24 cellular contexts compared by ENCODE assay signal in the genomic region with DNA sequence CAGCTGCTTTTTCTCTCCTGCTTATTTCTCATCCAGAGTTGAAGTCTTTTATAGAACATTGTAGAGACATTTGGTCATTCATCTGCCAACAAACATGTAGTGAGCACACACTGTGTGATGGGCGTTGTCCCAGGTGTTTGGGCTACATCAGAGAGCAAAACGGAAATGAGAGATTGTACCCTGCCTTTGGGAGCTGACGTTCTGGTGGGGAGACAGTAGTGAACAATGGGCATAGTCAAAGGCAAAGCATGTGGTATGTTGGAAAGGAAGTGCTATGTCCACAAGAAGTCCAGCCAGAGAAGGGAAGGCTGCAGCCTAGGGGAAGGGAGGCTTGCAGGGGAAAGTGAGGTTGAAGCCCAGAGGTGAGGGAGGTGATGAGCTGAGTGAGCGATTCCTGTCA.
A peak's percentile ranks its signal among the peaks of the same experiment; 100 is the strongest.
DNase-seq lines count a peak whose midpoint lies in the region; ATAC-seq, FAIRE-seq and TF ChIP-seq lines count a peak whose summit lies in the region.
"Had no signal": no experiment of that assay in that cellular context is flagged by ENCODE, and none has a peak within 500 bp of the region (broad histone marks: within the 10 kb centered on the region; RNA-seq: fewer than 3 reads in every experiment).

No MANE protein-coding gene starts in this region.

- H3K36me3 ChIP-seq in H7 (replicated peaks; ENCODE audit: control insufficient read depth, insufficient read depth, low read length) (no peaks in the 10 kb centered on the region), HAP-1 (replicated peaks) (no peaks in the 10 kb centered on the region)
- H3K36me3 ChIP-seq: BLaER1 treated with 17β-estradiol and CSF1 and Interleukin-3, amounts not matched to agents 10 nM and 100 nM had no signal

- no peak for FAIRE-seq in D721Med (lab: Jason Lieb, UNC)
- FAIRE-seq: A204.1, GM19239, HTR-8/SVneo had no signal

- H3K9me3 ChIP-seq in HAP-1, result no peaks in the 10 kb centered on the region; the same call in 1 of the 2 replicates

- H3K4me3 Mint-ChIP-seq in stimulated activated effector memory CD8-positive, alpha-beta T cell treated with anti-CD3 and anti-CD28 coated beads, Interleukin-12 subunit alpha, Interleukin-12 subunit beta, amount 100 ng/mL, for 72 hours, result no peak overlapping the region
- H3K4me3 Mint-ChIP-seq: CD4-positive, alpha-beta memory T cell had no signal

- in situ Hi-C loops in HAP-1 (cut with MboI; ENCODE audit: low sequenced_read_pairs), result no loop called here

- H3K4me3 ChIP-seq in H7 (ENCODE audit: insufficient read depth, low read depth, low read length), result no peak overlapping the region
- H3K4me3 ChIP-seq in HAP-1, result no peak overlapping the region
- H3K4me3 ChIP-seq: BLaER1 treated with 17β-estradiol and CSF1 and Interleukin-3, amounts not matched to agents 10 nM and 100 nM; MG63 had no signal

- no peaks in the 10 kb centered on the region for H3K4me1 Mint-ChIP-seq in stimulated activated effector memory CD8-positive, alpha-beta T cell treated with anti-CD3 and anti-CD28 coated beads, Interleukin-12 subunit alpha, Interleukin-12 subunit beta, amount 100 ng/mL, for 72 hours
- H3K4me1 Mint-ChIP-seq: CD4-positive, alpha-beta memory T cell had no signal

- H3K27me3 ChIP-seq in H7 (ENCODE audit: control insufficient read depth, insufficient read depth, low read length) (no peaks in the 10 kb centered on the region), HAP-1 (ENCODE audit: low read depth) (no peaks in the 10 kb centered on the region)
- H3K27me3 ChIP-seq: BLaER1 treated with 17β-estradiol and CSF1 and Interleukin-3, amounts not matched to agents 10 nM and 100 nM; MG63 had no signal

- no peaks in the 10 kb centered on the region for H3K4me1 ChIP-seq in HAP-1

- DNase-seq in HT1080 (ENCODE audit: low read depth), result peak; percentile 43
- DNase-seq in dermis blood vessel endothelial cell, result peak; percentile 71
- DNase-seq in globus pallidus (ENCODE audit: low spot score), result peak; percentile 72
- DNase-seq in stimulated activated effector memory CD8-positive, alpha-beta T cell treated with anti-CD3 and anti-CD28 coated beads, Interleukin-12 subunit alpha, Interleukin-12 subunit beta, amount 100 ng/mL, for 72 hours (ENCODE audit: low spot score in 2 of 2), result no peak
- DNase-seq in H7, result no peak
- no peak for DNase-seq in HAP-1 (ENCODE audit: low spot score in 2 of 2)
- no peak for DNase-seq in D721Med (ENCODE audit: insufficient read length, low spot score)
- DNase-seq: CD4-positive, alpha-beta memory T cell; COR-L47; EL; GDM1; KBM-7; MG63; NCI-H2029; NCI-H446 treated with DMSO at 0.1 percent for 48 hours; NCI-H526; NCI-H82; NK-92 treated with Interleukin-12 subunit alpha and Interleukin-12 subunit beta, amount 100 ng/mL, for 24 hours; SHP77 had no signal

- peaks cover 3% of the 10 kb centered on the region for H3K9me3 Mint-ChIP-seq in stimulated activated effector memory CD8-positive, alpha-beta T cell treated with anti-CD3 and anti-CD28 coated beads, Interleukin-12 subunit alpha, Interleukin-12 subunit beta, amount 100 ng/mL, for 72 hours

- TF ChIP-seq CTCF in D721Med (IDR thresholded peaks at IDR 0.05; ENCODE audit: insufficient read depth, missing control alignments), result no peak

- H3K36me3 Mint-ChIP-seq in stimulated activated effector memory CD8-positive, alpha-beta T cell treated with anti-CD3 and anti-CD28 coated beads, Interleukin-12 subunit alpha, Interleukin-12 subunit beta, amount 100 ng/mL, for 72 hours, result no peaks in the 10 kb centered on the region
- H3K36me3 Mint-ChIP-seq: CD4-positive, alpha-beta memory T cell had no signal

- H3K27ac Mint-ChIP-seq in stimulated activated effector memory CD8-positive, alpha-beta T cell treated with anti-CD3 and anti-CD28 coated beads, Interleukin-12 subunit alpha, Interleukin-12 subunit beta, amount 100 ng/mL, for 72 hours, result no peak overlapping the region
- H3K27ac Mint-ChIP-seq: CD4-positive, alpha-beta memory T cell had no signal

- ATAC-seq in stimulated activated effector memory CD8-positive, alpha-beta T cell treated with anti-CD3 and anti-CD28 coated beads, Interleukin-12 subunit alpha, Interleukin-12 subunit beta, amount 100 ng/mL, for 72 hours, result peak; percentile 24
- no peak for ATAC-seq in HG02852 (IDR thresholded peaks at IDR 0.05; ENCODE audit: unreplicated experiment)

Comparison
In these comparisons a context has a peak if more than half of its experiments do, and no peak if none do; other contexts are left out.
1. DNase-seq: peak in HT1080 (single experiment), dermis blood vessel endothelial cell (single experiment) and globus pallidus (single experiment); none in stimulated activated effector memory CD8-positive, alpha-beta T cell treated with anti-CD3 and anti-CD28 coated beads, Interleukin-12 subunit alpha, Interleukin-12 subunit beta, amount 100 ng/mL, for 72 hours (0 of 2), H7 (single experiment), HAP-1 (0 of 2) and D721Med (single experiment).